In genomic region chr10:62895058-62895457, GRCh38 we compare ENCODE assay signal across 24 cellular contexts.
A peak's percentile ranks its signal among the peaks of the same experiment; 100 is the strongest.
DNase-seq lines count a peak whose midpoint lies in the region; ATAC-seq, FAIRE-seq and TF ChIP-seq lines count a peak whose summit lies in the region.
"Had no signal": no experiment of that assay in that cellular context is flagged by ENCODE, and none has a peak within 500 bp of the region (broad histone marks: within the 10 kb centered on the region; RNA-seq: fewer than 3 reads in every experiment).

No MANE protein-coding gene starts in this region.

- in situ Hi-C loops in GM23248 (cut with MboI): no loop called here

- TF ChIP-seq CTCF in AG10803 (conservative IDR thresholded peaks at IDR 0.05; ENCODE audit: low read length) (no peak), astrocyte (IDR thresholded peaks at IDR 0.05; ENCODE audit: insufficient read depth, low read depth, low read length) (no peak), MM.1S (IDR thresholded peaks at IDR 0.05; ENCODE audit: low read length) (no peak)

- H3K4me3 ChIP-seq in AG10803 (ENCODE audit: low read length) (no peak overlapping the region), GM23248 (no peak overlapping the region), astrocyte (ENCODE audit: insufficient read depth, low read depth, low read length) (no peak overlapping the region), MM.1S (ENCODE audit: low read length) (no peak overlapping the region)
- H3K4me3 ChIP-seq: HAP-1, thoracic aorta had no signal

- intact Hi-C loops in left ventricle myocardium superior (cut with micrococcal nuclease): no loop called here

- H3K9ac ChIP-seq in GM23248 (no peak overlapping the region), astrocyte (ENCODE audit: low read length) (no peak overlapping the region), MM.1S (ENCODE audit: low read length) (no peak overlapping the region)
- H3K9ac ChIP-seq: parathyroid adenoma had no signal

- peaks cover 19% of the 10 kb centered on the region for H3F3A ChIP-seq in GM23248 (ENCODE audit: insufficient read depth)
- no peaks in the 10 kb centered on the region for H3F3A ChIP-seq in MM.1S (ENCODE audit: insufficient read depth, low read length)

- H2AFZ ChIP-seq in GM23248 (no peak overlapping the region), astrocyte (ENCODE audit: low read depth, low read length) (no peak overlapping the region), MM.1S (ENCODE audit: low read length) (no peak overlapping the region)
- H2AFZ ChIP-seq: parathyroid adenoma had no signal

- H3K4me1 Mint-ChIP-seq in astrocyte (ENCODE audit: low read depth, unreplicated experiment): peaks cover 14% of the 10 kb centered on the region
- H3K4me1 Mint-ChIP-seq: activated CD4-positive, alpha-beta T cell treated with anti-CD3 and anti-CD28 coated beads, Interleukin-2, amount 10 ng/mL, durations not matched to agents 7 days and 5 days; CD8-positive, alpha-beta memory T cell had no signal

- H3K9me2 ChIP-seq in GM23248 (ENCODE audit: insufficient read depth) (0 out of 2 replicates have a peak, but pooled peaks cover 3% of the 10 kb centered on the region), MM.1S (replicated peaks; ENCODE audit: insufficient read depth, low read length) (no peaks in the 10 kb centered on the region)

- H3K4me1 ChIP-seq in GM23248 (ENCODE audit: insufficient read depth) (peaks cover 14% of the 10 kb centered on the region), astrocyte (ENCODE audit: insufficient read depth, low read length) (no peaks in the 10 kb centered on the region), MM.1S (ENCODE audit: low read length) (no peaks in the 10 kb centered on the region)
- H3K4me1 ChIP-seq: parathyroid adenoma had no signal

- peak; percentile 85 for ATAC-seq in left ventricle myocardium superior
- ATAC-seq: activated naive CD8-positive, alpha-beta T cell treated with anti-CD3 and anti-CD28 coated beads, Interleukin-2, amount 50 U/mL, for 24 hours; natural killer cell treated with Interleukin-12 subunit alpha and Interleukin-12 subunit beta and Interleukin-15 and Interleukin-18, amount 100 ng/mL, for 72 hours; stimulated activated memory B cell treated with anti-CD40 and anti-IgM and Interleukin-4, amounts not matched to agents 10 μg/mL and 1 μg/mL and 100 μg/mL, for 72 hours had no signal

- H3K27ac Mint-ChIP-seq in astrocyte (ENCODE audit: unreplicated experiment): peak overlapping the region; percentile 59
- H3K27ac Mint-ChIP-seq: activated CD4-positive, alpha-beta T cell treated with anti-CD3 and anti-CD28 coated beads, Interleukin-2, amount 10 ng/mL, durations not matched to agents 7 days and 5 days; activated naive CD8-positive, alpha-beta T cell treated with anti-CD3 and anti-CD28 coated beads, Interleukin-2, amount 50 U/mL, for 24 hours; CD8-positive, alpha-beta memory T cell; natural killer cell treated with Interleukin-12 subunit alpha and Interleukin-12 subunit beta and Interleukin-15 and Interleukin-18, amount 100 ng/mL, for 72 hours; stimulated activated memory B cell treated with anti-CD40 and anti-IgM and Interleukin-4, amounts not matched to agents 10 μg/mL and 1 μg/mL and 100 μg/mL, for 72 hours had no signal

- no peak overlapping the region for H3K4me2 ChIP-seq in GM23248 (ENCODE audit: unreplicated experiment)
- H3K4me2 ChIP-seq in astrocyte (ENCODE audit: low read length): no peak overlapping the region
- no peak overlapping the region for H3K4me2 ChIP-seq in MM.1S (ENCODE audit: low read depth, low read length)

- H3K4me3 Mint-ChIP-seq in astrocyte (ENCODE audit: unreplicated experiment): no peak overlapping the region
- H3K4me3 Mint-ChIP-seq: activated CD4-positive, alpha-beta T cell treated with anti-CD3 and anti-CD28 coated beads, Interleukin-2, amount 10 ng/mL, durations not matched to agents 7 days and 5 days; activated naive CD8-positive, alpha-beta T cell treated with anti-CD3 and anti-CD28 coated beads, Interleukin-2, amount 50 U/mL, for 24 hours; CD8-positive, alpha-beta memory T cell; natural killer cell treated with Interleukin-12 subunit alpha and Interleukin-12 subunit beta and Interleukin-15 and Interleukin-18, amount 100 ng/mL, for 72 hours; stimulated activated memory B cell treated with anti-CD40 and anti-IgM and Interleukin-4, amounts not matched to agents 10 μg/mL and 1 μg/mL and 100 μg/mL, for 72 hours had no signal

- no peak for FAIRE-seq in astrocyte (lab: Jason Lieb, UNC)
- FAIRE-seq: bronchial epithelial cell, HTR-8/SVneo had no signal

- no peaks in the 10 kb centered on the region for H3K36me3 Mint-ChIP-seq in astrocyte (ENCODE audit: low read depth, unreplicated experiment)
- H3K36me3 Mint-ChIP-seq: natural killer cell treated with Interleukin-12 subunit alpha and Interleukin-12 subunit beta and Interleukin-15 and Interleukin-18, amount 100 ng/mL, for 72 hours; stimulated activated memory B cell treated with anti-CD40 and anti-IgM and Interleukin-4, amounts not matched to agents 10 μg/mL and 1 μg/mL and 100 μg/mL, for 72 hours had no signal

- H4K20me1 ChIP-seq in GM23248 (ENCODE audit: insufficient read depth) (no peaks in the 10 kb centered on the region), astrocyte (ENCODE audit: insufficient read depth, low read length) (no peaks in the 10 kb centered on the region), MM.1S (ENCODE audit: insufficient read depth, low read length) (no peaks in the 10 kb centered on the region)

- peaks cover 4% of the 10 kb centered on the region for H3K27me3 Mint-ChIP-seq in astrocyte (ENCODE audit: low read depth, unreplicated experiment)
- H3K27me3 Mint-ChIP-seq: stimulated activated memory B cell treated with anti-CD40 and anti-IgM and Interleukin-4, amounts not matched to agents 10 μg/mL and 1 μg/mL and 100 μg/mL, for 72 hours had no signal

- DNase-seq in AG10803 (ENCODE audit: low read depth) (peak; percentile 85), GM23248 (peak; percentile 82), astrocyte (ENCODE audit: low read depth) (no peak), left ventricle myocardium superior (peak; percentile 47), NCI-H187 (lab: John Stamatoyannopoulos, UW) (no peak), glomerular visceral epithelial cell (ENCODE audit: extremely low spot score) (no peak), MM.1S (no peak)
- DNase-seq: activated CD4-positive, alpha-beta T cell treated with anti-CD3 and anti-CD28 coated beads, Interleukin-2, amount 10 ng/mL, durations not matched to agents 7 days and 5 days; activated effector memory CD4-positive, alpha-beta T cell treated with anti-CD3 and anti-CD28 coated beads, Interleukin-2, amount 50 U/mL, for 16 hours; activated naive CD8-positive, alpha-beta T cell treated with anti-CD3 and anti-CD28 coated beads, Interleukin-2, amount 50 U/mL, for 24 hours; CD8-positive, alpha-beta memory T cell; erythroblast; NCI-H146; NCI-H69; SIG-M5; stimulated activated CD4-positive, alpha-beta T cell treated with anti-CD3 and anti-CD28 coated beads, Interleukin-1b, Interleukin-23, amount 100 ng/mL, for 48 hours; T-helper 1 cell had no signal

- no peaks in the 10 kb centered on the region for H3K9me3 ChIP-seq in GM23248 (ENCODE audit: low read depth)
- no peaks in the 10 kb centered on the region for H3K9me3 ChIP-seq in astrocyte (ENCODE audit: insufficient read depth, low read depth, low read length)
- no peaks in the 10 kb centered on the region for H3K9me3 ChIP-seq in MM.1S (replicated peaks; ENCODE audit: insufficient read depth, low read length)
- H3K9me3 ChIP-seq: HAP-1, thoracic aorta had no signal

- H3K36me3 ChIP-seq in GM23248 (ENCODE audit: low read depth): no peaks in the 10 kb centered on the region
- no peaks in the 10 kb centered on the region for H3K36me3 ChIP-seq in astrocyte (ENCODE audit: insufficient read depth, low read length)
- H3K36me3 ChIP-seq in MM.1S (replicated peaks; ENCODE audit: insufficient read depth, low read length): no peaks in the 10 kb centered on the region
- H3K36me3 ChIP-seq: HAP-1, thoracic aorta had no signal

- H3K79me2 ChIP-seq in GM23248 (ENCODE audit: insufficient read depth) (no peaks in the 10 kb centered on the region), astrocyte (ENCODE audit: insufficient read depth, low read length) (no peaks in the 10 kb centered on the region), MM.1S (ENCODE audit: low read length) (no peaks in the 10 kb centered on the region)
- H3K79me2 ChIP-seq: parathyroid adenoma had no signal

- WGBS in GM23248 (ENCODE audit: low coverage in 1 of 2, low lambda C conversion rate in 2 of 2, missing lambda C conversion rate in 2 of 2), 2 experiments: 33 to 35% methylated on average over 4 of the region's 4 CpGs

- H3K27me3 ChIP-seq in GM23248 (replicated peaks; ENCODE audit: insufficient read depth) (0 out of 2 replicates have a peak, but pooled peaks cover 6% of the 10 kb centered on the region), astrocyte (ENCODE audit: insufficient read depth, low read length) (peaks cover 25% of the 10 kb centered on the region), MM.1S (replicated peaks; ENCODE audit: insufficient read depth, low read length) (no peaks in the 10 kb centered on the region)

- H3K27ac ChIP-seq in GM23248 (peak overlapping the region; percentile 58), astrocyte (ENCODE audit: low read depth, low read length) (no peak overlapping the region), MM.1S (ENCODE audit: low read length) (no peak overlapping the region)
- H3K27ac ChIP-seq: parathyroid adenoma, thoracic aorta had no signal

- H3K9me3 Mint-ChIP-seq in astrocyte (ENCODE audit: unreplicated experiment): no peaks in the 10 kb centered on the region
- H3K9me3 Mint-ChIP-seq: activated CD4-positive, alpha-beta T cell treated with anti-CD3 and anti-CD28 coated beads, Interleukin-2, amount 10 ng/mL, durations not matched to agents 7 days and 5 days; activated naive CD8-positive, alpha-beta T cell treated with anti-CD3 and anti-CD28 coated beads, Interleukin-2, amount 50 U/mL, for 24 hours; CD8-positive, alpha-beta memory T cell; natural killer cell treated with Interleukin-12 subunit alpha and Interleukin-12 subunit beta and Interleukin-15 and Interleukin-18, amount 100 ng/mL, for 72 hours; stimulated activated memory B cell treated with anti-CD40 and anti-IgM and Interleukin-4, amounts not matched to agents 10 μg/mL and 1 μg/mL and 100 μg/mL, for 72 hours had no signal

Comparison
In these comparisons a context has a peak if more than half of its experiments do, and no peak if none do; other contexts are left out.
1. DNase-seq: peak in AG10803 (single experiment), GM23248 (single experiment) and left ventricle myocardium superior (single experiment); none in astrocyte (single experiment), NCI-H187 (0 of 2), glomerular visceral epithelial cell (single experiment) and MM.1S (single experiment).